Comparison of ENCODE assay signal across 22 cellular contexts in the genomic region with DNA sequence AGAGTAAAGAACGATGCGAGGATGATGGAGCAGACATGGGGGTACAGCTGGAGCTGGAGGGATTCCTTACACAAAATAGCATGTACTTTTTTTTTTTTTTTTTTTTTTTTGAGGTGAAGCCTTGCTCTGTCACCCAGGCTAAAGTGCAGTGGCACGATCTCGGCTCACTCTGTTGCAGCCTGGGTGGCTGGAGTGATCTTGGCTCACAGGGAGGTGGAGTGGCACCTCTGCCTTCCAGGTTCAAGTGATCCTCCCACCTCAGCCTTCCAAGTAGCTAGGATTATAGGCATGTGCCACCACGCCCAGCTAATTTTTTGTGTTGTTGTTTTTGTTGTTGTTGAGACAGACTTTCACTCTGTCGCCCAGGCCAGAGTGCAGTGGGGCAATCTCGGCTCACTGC. TPM values are rescaled to one million over a fixed set of nuclear protein-coding genes. Genes with fewer than 3 reads are reported as not detected.
A peak's percentile ranks its signal among the peaks of the same experiment; 100 is the strongest.
DNase-seq lines count a peak whose midpoint lies in the region; ATAC-seq and TF ChIP-seq lines count a peak whose summit lies in the region.
"Had no signal": no experiment of that assay in that cellular context is flagged by ENCODE, and none has a peak within 500 bp of the region (broad histone marks: within the 10 kb centered on the region; RNA-seq: fewer than 3 reads in every experiment).

No MANE protein-coding gene starts in this region.

- no peaks in the 10 kb centered on the region for H3K79me2 ChIP-seq in Karpas-422 (ENCODE audit: low read length)

- H3K9me3 ChIP-seq in heart right ventricle (no peaks in the 10 kb centered on the region), Panc1 (ENCODE audit: control insufficient read depth, insufficient read depth, low read depth, low read length) (no peaks in the 10 kb centered on the region), lower lobe of right lung (no peaks in the 10 kb centered on the region), suprapubic skin (no peaks in the 10 kb centered on the region), Karpas-422 (ENCODE audit: low read length) (no peaks in the 10 kb centered on the region)

- in situ Hi-C loops in Panc1 (cut with HindIII; ENCODE audit: low pct_unique_long_range_greater_than_20kb, low sequenced_read_pairs): no loop called here

- no peak for TF ChIP-seq POLR2A in suprapubic skin (IDR thresholded peaks at IDR 0.05)

- POLR2A ChIA-PET in Panc1 (lab: Charles Lee): interaction anchor here (0.6 kb wide), 1 partner anchor 42 kb away, joined by 10 read pairs; no protein-coding TSS in a partner anchor

- H3K27me3 ChIP-seq in heart right ventricle (peaks cover 0 to 36% (median 18%) of the 10 kb centered on the region in 7 donors), Panc1 (ENCODE audit: control insufficient read depth, insufficient read depth, low read length) (no peaks in the 10 kb centered on the region), lower lobe of right lung (ENCODE audit: low read depth) (peaks cover 17% of the 10 kb centered on the region), suprapubic skin (peaks cover 10% of the 10 kb centered on the region), Karpas-422 (ENCODE audit: low read length) (no peaks in the 10 kb centered on the region)

- no peak for TF ChIP-seq EP300 in suprapubic skin (IDR thresholded peaks at IDR 0.05)

- no peak overlapping the region for H3K4me3 Mint-ChIP-seq in activated naive CD4-positive, alpha-beta T cell treated with anti-CD3 and anti-CD28 coated beads, Interleukin-2, amount 10 ng/mL, durations not matched to agents 7 days and 5 days
- H3K4me3 Mint-ChIP-seq: CD8-positive, alpha-beta T cell; GM23338 had no signal

- no peak overlapping the region for H3K4me3 ChIP-seq in heart right ventricle
- peak overlapping the region; percentile 29 to 50 for H3K4me3 ChIP-seq in Panc1 (ENCODE audit: low read depth in 2 of 2, low read length in 2 of 2)
- no peak overlapping the region for H3K4me3 ChIP-seq in lower lobe of right lung
- H3K4me3 ChIP-seq in suprapubic skin: no peak overlapping the region
- H3K4me3 ChIP-seq in Karpas-422 (ENCODE audit: low read length): no peak overlapping the region
- H3K4me3 ChIP-seq: GM23338 had no signal

- 73 to 78% methylated on average over 7 of the region's 7 CpGs for WGBS in heart right ventricle, 2 donors
- 59% methylated on average over 7 of the region's 7 CpGs for WGBS in suprapubic skin

- H3K36me3 ChIP-seq in heart right ventricle: no peaks in the 10 kb centered on the region
- H3K36me3 ChIP-seq in Panc1 (ENCODE audit: control insufficient read depth, insufficient read depth, low read length): no peaks in the 10 kb centered on the region
- no peaks in the 10 kb centered on the region for H3K36me3 ChIP-seq in lower lobe of right lung
- H3K36me3 ChIP-seq in suprapubic skin: no peaks in the 10 kb centered on the region
- no peaks in the 10 kb centered on the region for H3K36me3 ChIP-seq in Karpas-422 (ENCODE audit: insufficient read depth, low read length)

- H3K27ac ChIP-seq in heart right ventricle: no peak overlapping the region
- peak overlapping the region; percentile 45; the same call in 1 of the 2 replicates for H3K27ac ChIP-seq in Panc1 (ENCODE audit: low read length)
- no peak overlapping the region for H3K27ac ChIP-seq in lower lobe of right lung
- peak overlapping the region; percentile 75 for H3K27ac ChIP-seq in suprapubic skin
- no peak overlapping the region for H3K27ac ChIP-seq in caudate nucleus (ENCODE audit: low read depth, low read length)
- H3K27ac ChIP-seq in Karpas-422 (ENCODE audit: low read length): no peak overlapping the region
- H3K27ac ChIP-seq: RWPE1 had no signal

- no peaks in the 10 kb centered on the region for H3K9me2 ChIP-seq in Karpas-422 (replicated peaks; ENCODE audit: insufficient read depth, low read length)

- no peak for TF ChIP-seq CTCF in heart right ventricle (IDR thresholded peaks at IDR 0.05)
- TF ChIP-seq CTCF in Panc1 (IDR thresholded peaks at IDR 0.05): no peak
- TF ChIP-seq CTCF in lower lobe of right lung (IDR thresholded peaks at IDR 0.05): no peak
- no peak for TF ChIP-seq CTCF in suprapubic skin (IDR thresholded peaks at IDR 0.05)

- BruUV-seq in Panc1 (replicated peaks; lab: Mats Ljungman, UMichigan): no TSS peak

- no peaks in the 10 kb centered on the region for H3K9me3 Mint-ChIP-seq in activated naive CD4-positive, alpha-beta T cell treated with anti-CD3 and anti-CD28 coated beads, Interleukin-2, amount 10 ng/mL, durations not matched to agents 7 days and 5 days
- H3K9me3 Mint-ChIP-seq: CD8-positive, alpha-beta T cell; GM23338 had no signal

- ATAC-seq in Right ventricle myocardium superior (ENCODE audit: poor library complexity) (no peak), heart right ventricle (no peak), Panc1 (peak; percentile 24; the same call in 1 of the 2 replicates), lower lobe of right lung (no peak)
- ATAC-seq: CD8-positive, alpha-beta T cell; GM23338; HCT116 had no signal

- H3K4me1 ChIP-seq in heart right ventricle: peaks cover 0 to 28% (median 0%) of the 10 kb centered on the region in 9 donors
- peaks cover 11% of the 10 kb centered on the region for H3K4me1 ChIP-seq in Panc1 (ENCODE audit: control insufficient read depth, insufficient read depth, low read length)
- H3K4me1 ChIP-seq in lower lobe of right lung: peaks cover 13% of the 10 kb centered on the region
- peaks cover 21% of the 10 kb centered on the region for H3K4me1 ChIP-seq in suprapubic skin
- peaks cover 20% of the 10 kb centered on the region for H3K4me1 ChIP-seq in Karpas-422 (ENCODE audit: low read length)

- H2AFZ ChIP-seq in Karpas-422 (ENCODE audit: low read length): no peak overlapping the region
- H2AFZ ChIP-seq: GM23338 had no signal

- DNase-seq in Right ventricle myocardium superior (peak; percentile 17), heart right ventricle (no peak), Panc1 (ENCODE audit: low read depth, low spot score) (no peak), lower lobe of right lung (peak; percentile 16), suprapubic skin (ENCODE audit: low spot score in 2 of 2) (no peak), caudate nucleus (lab: John Stamatoyannopoulos, UW) (no peak), Karpas-422 (no peak)
- DNase-seq in activated naive CD4-positive, alpha-beta T cell treated with anti-CD3 and anti-CD28 coated beads, Interleukin-2, amount 10 ng/mL, durations not matched to agents 7 days and 5 days: no peak
- DNase-seq: CD8-positive, alpha-beta T cell; DMS53; KG1; MV-4-11; NCI-H1417; NCI-H187; NCI-H2107; NCI-H510A; NCI-H748 treated with DMSO at 0.1 percent for 48 hours had no signal

- no peak overlapping the region for H3K4me2 ChIP-seq in Karpas-422 (ENCODE audit: low read depth, low read length, poor library complexity, severe bottlenecking)
- H3K4me2 ChIP-seq: GM23338 had no signal

- H3K36me3 Mint-ChIP-seq in activated naive CD4-positive, alpha-beta T cell treated with anti-CD3 and anti-CD28 coated beads, Interleukin-2, amount 10 ng/mL, durations not matched to agents 7 days and 5 days: no peaks in the 10 kb centered on the region
- H3K36me3 Mint-ChIP-seq: CD8-positive, alpha-beta T cell had no signal

- no peak overlapping the region for H3K9ac ChIP-seq in Karpas-422 (ENCODE audit: low read length)

- no peak overlapping the region for H3K27ac Mint-ChIP-seq in activated naive CD4-positive, alpha-beta T cell treated with anti-CD3 and anti-CD28 coated beads, Interleukin-2, amount 10 ng/mL, durations not matched to agents 7 days and 5 days
- H3K27ac Mint-ChIP-seq: CD8-positive, alpha-beta T cell; GM23338 had no signal

- H3K4me1 Mint-ChIP-seq in activated naive CD4-positive, alpha-beta T cell treated with anti-CD3 and anti-CD28 coated beads, Interleukin-2, amount 10 ng/mL, durations not matched to agents 7 days and 5 days: peaks cover 12% of the 10 kb centered on the region

- H3K27me3 Mint-ChIP-seq in activated naive CD4-positive, alpha-beta T cell treated with anti-CD3 and anti-CD28 coated beads, Interleukin-2, amount 10 ng/mL, durations not matched to agents 7 days and 5 days: peaks cover 27% of the 10 kb centered on the region

- intact Hi-C loops in Right ventricle myocardium superior (cut with DNase I) (no loop called here), heart right ventricle (cut with DNase I) (no loop called here), Panc1 (cut with micrococcal nuclease; ENCODE audit: unreplicated experiment) (no loop called here), lower lobe of right lung (cut with DNase I) (no loop called here)

- CTCF ChIA-PET in Panc1 (lab: Charles Lee): interaction anchor here (0.6 to 1.0 kb wide), 3 partner anchors 9 to 35 kb away, joined by 3 to 15 read pairs (median 3); no protein-coding TSS in a partner anchor
- CTCF ChIA-PET in activated naive CD4-positive, alpha-beta T cell treated with anti-CD3 and anti-CD28 coated beads, Interleukin-2, amount 10 ng/mL, durations not matched to agents 7 days and 5 days (lab: Charles Lee): no interaction called here

- H4K20me1 ChIP-seq in Karpas-422 (ENCODE audit: insufficient read depth, low read depth, low read length): no peaks in the 10 kb centered on the region

RNA-seq across cellular contexts. Expression of a gene that starts 5.1 kb away (rescaled TPM):
- not detected for total RNA-seq in Right ventricle myocardium superior
- total RNA-seq in heart right ventricle: not detected
- polyA plus RNA-seq in heart right ventricle: not detected
- total RNA-seq in Panc1 (2021; ENCODE audit: unreplicated experiment): 0.28 TPM
- polyA plus RNA-seq in Panc1 (2012; ENCODE audit: insufficient read length): 0.27 TPM
- total RNA-seq in lower lobe of right lung: 0.41 TPM
- total RNA-seq in suprapubic skin: 10 to 100 TPM; 19.8 to 39.0 (median 32.5) TPM
- total RNA-seq in Karpas-422 (2014; rRNA removed; shearing (Covaris generic); ENCODE audit: low replicate concordance): 3.3 and 3.4 TPM in 2 replicates
- polyA plus RNA-seq: BJ had no signal

RNA-seq across cellular contexts. Expression of a gene that starts 8.8 kb away (rescaled TPM):
- total RNA-seq in Right ventricle myocardium superior (not detected), heart right ventricle (not detected), Panc1 (2021; ENCODE audit: unreplicated experiment) (0.10 TPM), lower lobe of right lung (7.3 TPM), suprapubic skin (1 to 10 TPM; 1.0 to 2.6 (median 2.0) TPM)
- under 1 TPM in 1 of 2 donors, not detected in 1; 0.10 TPM for polyA plus RNA-seq in heart right ventricle
- not detected for polyA plus RNA-seq in Panc1 (2012; ENCODE audit: insufficient read length)
- not detected in 2 replicates for total RNA-seq in Karpas-422 (2014; rRNA removed; shearing (Covaris generic); ENCODE audit: low replicate concordance)
- total RNA-seq: SK-MEL-5 had no signal
- polyA plus RNA-seq: BJ had no signal

RNA-seq across cellular contexts. Expression of a gene that starts 44.6 kb away (rescaled TPM):
- total RNA-seq in Right ventricle myocardium superior: 33.6 TPM
- 10 to 100 TPM; 33.3 to 46.5 (median 37.5) TPM for total RNA-seq in heart right ventricle
- polyA plus RNA-seq in heart right ventricle: 10 to 100 TPM; 16.5 to 52.7 TPM
- 101 TPM for total RNA-seq in Panc1 (2021; ENCODE audit: unreplicated experiment)
- 156 TPM for polyA plus RNA-seq in Panc1 (2012; ENCODE audit: insufficient read length)
- total RNA-seq in lower lobe of right lung: 54.9 TPM
- total RNA-seq in suprapubic skin: 10 to 100 TPM; 53.9 to 71.8 (median 63.9) TPM
- 28.2 and 81.5 TPM in 2 replicates for total RNA-seq in Karpas-422 (2014; rRNA removed; shearing (Covaris generic); ENCODE audit: low replicate concordance)

RNA-seq across cellular contexts. Expression of a gene that starts 44.8 kb away (rescaled TPM):
- total RNA-seq in Right ventricle myocardium superior (16.3 TPM), heart right ventricle (10 to 100 TPM; 11.9 to 20.8 (median 14.4) TPM), Panc1 (2021; ENCODE audit: unreplicated experiment) (41.0 TPM), lower lobe of right lung (14.2 TPM), suprapubic skin (10 to 100 TPM; 14.7 to 21.7 (median 16.9) TPM)
- 1 to 10 TPM; 8.0 to 9.9 TPM for polyA plus RNA-seq in heart right ventricle
- polyA plus RNA-seq in Panc1 (2012; ENCODE audit: insufficient read length): 45.7 TPM
- 34.3 and 47.3 TPM in 2 replicates for total RNA-seq in Karpas-422 (2014; rRNA removed; shearing (Covaris generic); ENCODE audit: low replicate concordance)

Comparison
In these comparisons a context has a peak if more than half of its experiments do, and no peak if none do; other contexts are left out.
1. DNase-seq: peak in Right ventricle myocardium superior (single experiment) and lower lobe of right lung (single experiment); none in heart right ventricle (0 of 2), Panc1 (single experiment), suprapubic skin (0 of 2), caudate nucleus (0 of 61), Karpas-422 (single experiment) and activated naive CD4-positive, alpha-beta T cell treated with anti-CD3 and anti-CD28 coated beads, Interleukin-2, amount 10 ng/mL, durations not matched to agents 7 days and 5 days (single experiment).
2. H3K27ac ChIP-seq: peak in Panc1 (single experiment) and suprapubic skin (single experiment); none in heart right ventricle (0 of 10), lower lobe of right lung (single experiment), caudate nucleus (single experiment) and Karpas-422 (single experiment).
3. H3K4me3 ChIP-seq: peak in Panc1 (2 of 2); none in heart right ventricle (0 of 10), lower lobe of right lung (single experiment), suprapubic skin (single experiment) and Karpas-422 (single experiment).